ENCODE assay signal across 1 cellular context in the genomic region with DNA sequence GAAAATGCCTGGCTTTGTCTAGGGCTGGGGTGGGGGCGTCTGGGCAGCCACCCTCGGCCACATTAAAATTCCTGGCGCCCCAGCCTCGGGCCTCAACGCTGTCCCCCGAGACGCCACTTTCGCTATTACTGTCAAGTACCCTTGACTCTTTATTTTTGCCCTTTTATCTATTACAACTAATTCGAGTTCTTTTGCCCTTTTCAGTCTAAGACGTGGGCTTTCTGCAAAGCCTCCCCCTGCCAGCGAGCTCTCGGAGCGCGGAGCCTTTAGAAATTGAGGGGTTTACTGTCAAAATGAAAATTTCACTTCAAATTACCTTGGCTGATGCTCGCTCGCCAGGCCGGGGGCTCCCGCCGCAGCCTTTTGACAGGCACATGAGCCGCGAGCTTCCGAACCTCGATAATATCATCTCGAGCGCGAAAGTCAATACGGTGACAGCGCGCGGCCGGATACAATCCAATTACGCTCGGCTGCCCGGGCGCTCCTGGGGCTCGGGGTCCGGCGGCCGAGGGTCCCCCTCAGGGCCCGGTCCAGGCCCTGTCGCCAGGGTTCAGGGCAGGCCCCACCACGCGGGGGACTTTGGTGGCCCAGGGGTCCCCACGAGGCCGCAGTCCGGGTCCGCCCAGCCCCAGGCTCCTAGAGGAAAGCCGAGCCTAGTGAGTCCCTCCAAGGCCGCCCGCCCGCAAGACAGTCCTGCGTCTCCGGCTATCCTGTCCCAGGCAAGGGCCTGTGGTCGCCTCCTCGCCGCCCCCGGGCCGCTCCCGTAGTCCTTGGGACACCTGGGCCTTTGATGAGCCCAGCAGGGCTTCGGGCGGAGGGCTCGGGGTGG.
TF ChIP-seq lines count a peak whose summit lies in the region.

No MANE protein-coding gene starts in this region.

TF ChIP-seq in SK-N-SH treated with all-trans-retinoic acid at 6 μM for 48 hours, 23 proteins besides CTCF, POLR2A, EP300 and RAD21 (continued from another document):
- TF ChIP-seq ZFP30 (CRISPR knock-in tag; IDR thresholded peaks at IDR 0.05): no peak
- TF ChIP-seq, protein P1, sequence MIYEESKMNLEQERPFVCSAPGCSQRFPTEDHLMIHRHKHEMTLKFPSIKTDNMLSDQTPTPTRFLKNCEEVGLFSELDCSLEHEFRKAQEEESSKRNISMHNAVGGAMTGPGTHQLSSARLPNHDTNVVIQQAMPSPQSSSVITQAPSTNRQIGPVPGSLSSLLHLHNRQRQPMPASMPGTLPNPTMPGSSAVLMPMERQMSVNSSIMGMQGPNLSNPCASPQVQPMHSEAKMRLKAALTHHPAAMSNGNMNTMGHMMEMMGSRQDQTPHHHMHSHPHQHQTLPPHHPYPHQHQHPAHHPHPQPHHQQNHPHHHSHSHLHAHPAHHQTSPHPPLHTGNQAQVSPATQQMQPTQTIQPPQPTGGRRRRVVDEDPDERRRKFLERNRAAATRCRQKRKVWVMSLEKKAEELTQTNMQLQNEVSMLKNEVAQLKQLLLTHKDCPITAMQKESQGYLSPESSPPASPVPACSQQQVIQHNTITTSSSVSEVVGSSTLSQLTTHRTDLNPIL (CRISPR knock-in tag; IDR thresholded peaks at IDR 0.05; ENCODE audit: low read depth): no peak
TF ChIP-seq in SK-N-SH treated with all-trans-retinoic acid at 6 μM for 48 hours: peak in this region for 0.
